In the genomic region with DNA sequence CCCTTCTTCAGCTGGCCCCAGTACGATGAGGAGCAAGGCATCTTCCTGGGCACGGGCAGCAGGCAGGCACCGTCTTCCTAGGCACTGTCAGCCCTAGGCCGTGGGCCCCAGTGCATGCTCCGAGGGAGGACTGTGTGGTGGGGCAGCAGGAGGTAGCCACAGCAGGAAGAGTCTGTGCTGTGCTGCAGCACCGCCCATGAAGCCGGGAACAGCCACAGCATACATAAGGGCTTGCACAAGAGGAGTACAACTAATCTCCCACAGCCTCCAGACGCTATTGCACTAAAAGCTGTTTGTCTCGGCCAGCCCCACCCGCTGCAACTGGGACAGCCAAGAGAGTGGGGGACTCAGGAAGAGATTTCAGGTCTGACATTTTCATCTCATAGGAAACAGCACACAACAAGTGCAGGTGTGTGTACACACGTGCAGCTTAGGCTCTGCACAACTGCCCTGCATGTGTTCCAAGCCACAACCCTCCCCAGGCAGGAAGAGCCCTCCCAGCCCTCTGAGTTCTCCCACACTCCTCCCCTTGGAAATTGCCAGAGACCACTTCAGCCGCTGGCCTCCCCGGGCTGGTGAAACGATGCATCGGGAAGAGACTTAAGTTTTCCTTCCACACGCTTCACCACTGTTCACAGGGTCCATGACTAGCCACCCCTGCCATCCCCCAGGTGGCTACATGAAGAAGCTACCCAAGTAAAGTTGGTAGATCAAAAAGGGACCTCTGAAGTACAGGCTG, we compare ENCODE assay signal across 11 cellular contexts.
DNase-seq lines count a peak whose midpoint lies in the region; ATAC-seq, FAIRE-seq and TF ChIP-seq lines count a peak whose summit lies in the region.
"Had no signal": no experiment of that assay in that cellular context is flagged by ENCODE, and none has a peak within 500 bp of the region (broad histone marks: within the 10 kb centered on the region; RNA-seq: fewer than 3 reads in every experiment).

No MANE protein-coding gene starts in this region.

- peaks cover 6% of the 10 kb centered on the region for H3K79me1 ChIP-seq in H1 (ENCODE audit: low read depth, low read length)

- H2AK5ac ChIP-seq in H1 (ENCODE audit: low read depth, low read length): no peak overlapping the region

- H2AFZ ChIP-seq in H1 (ENCODE audit: low read length) (no peak overlapping the region), SK-N-SH (ENCODE audit: low read depth) (no peak overlapping the region)

- H3K9ac ChIP-seq in H1 (replicated peaks in 1 of 4; ENCODE audit: extremely low read depth in 1 of 4, low read depth in 3 of 4, low read length in 3 of 4) (no peak overlapping the region), mucosa of rectum (ENCODE audit: low read depth in 1 of 2, low read length in 2 of 2) (peak overlapping the region; percentile 45 to 47), SK-N-SH (no peak overlapping the region)

- H4K20me1 ChIP-seq in H1 (replicated peaks in 1 of 2; ENCODE audit: control insufficient read depth in 1 of 2, insufficient read depth in 2 of 2, low read length in 2 of 2) (peaks cover 0 to 4% of the 10 kb centered on the region in 2 experiments), SK-N-SH (ENCODE audit: insufficient read depth) (peaks cover 51% of the 10 kb centered on the region; the same call in 1 of the 2 replicates)

- WGBS in H1 (ENCODE audit: extremely low coverage in 1 of 2, insufficient coverage in 1 of 2, insufficient read length in 1 of 2, insufficient replicate concordance in 2 of 2, low coverage in 1 of 2, low lambda C conversion rate in 2 of 2, missing lambda C conversion rate in 1 of 2), 2 experiments: 90% methylated on average over 16 of the region's 16 CpGs; no CpG with 5 or more reads in 1 of the 2 experiments
- 41 to 49% methylated on average over 11 to 16 of the region's 16 CpGs for WGBS in upper lobe of left lung, 2 donors
- 60% methylated on average over 16 of the region's 16 CpGs for WGBS in SK-N-SH (ENCODE audit: low lambda C conversion rate)

- H3F3A ChIP-seq in SK-N-SH (replicated peaks; ENCODE audit: insufficient read depth): no peaks in the 10 kb centered on the region

- H3K14ac ChIP-seq in H1 (ENCODE audit: insufficient read length): no peak overlapping the region

- DNase-seq in NCI-H345 (lab: John Stamatoyannopoulos, UW): peak; percentile 15
- no peak for DNase-seq in NCI-H345 treated with DMSO at 0.1 percent for 48 hours (lab: John Stamatoyannopoulos, UW; ENCODE audit: unreplicated experiment)
- DNase-seq in H1 (ENCODE audit: low read depth in 1 of 2, low spot score in 2 of 2): peak in 1 of 2 experiments; percentile 40
- peak in 1 of 2 donors; percentile 65 for DNase-seq in upper lobe of left lung
- no peak for DNase-seq in SK-N-SH
- DNase-seq: NCI-H2029 had no signal

- TF ChIP-seq POLR2A in H1 (IDR thresholded peaks at IDR 0.05; ENCODE audit: control extremely low read depth in 1 of 2, low read depth in 2 of 2, low read length in 2 of 2): no peak
- no peak for TF ChIP-seq POLR2A in upper lobe of left lung (IDR thresholded peaks at IDR 0.05)

- H3K27ac ChIP-seq in H1 (ENCODE audit: low read depth, low read length) (no peak overlapping the region), mucosa of rectum (ENCODE audit: low read depth in 2 of 2, low read length in 2 of 2) (peak overlapping the region; percentile 74 to 78), upper lobe of left lung (peak overlapping the region; percentile 58 to 81 (median 72)), SK-N-SH (ENCODE audit: low read depth in 2 of 2, low read length in 1 of 2) (no peak overlapping the region)
- H3K27ac ChIP-seq: neutrophil had no signal

- H3K36me3 ChIP-seq in H1 (ENCODE audit: control insufficient read depth in 2 of 4, insufficient read depth in 4 of 4, low read length in 3 of 4) (peaks cover 0 to 3% (median under 1%) of the 10 kb centered on the region in 4 experiments; a peak in 2 of 8 replicates), mucosa of rectum (ENCODE audit: control insufficient read depth in 2 of 2, insufficient read depth in 2 of 2, low read length in 2 of 2) (no peaks in the 10 kb centered on the region), upper lobe of left lung (peaks cover 0 to 6% (median 0%) of the 10 kb centered on the region in 4 donors), SK-N-SH (replicated peaks in 1 of 2; ENCODE audit: control insufficient read depth in 1 of 2, insufficient read depth in 2 of 2, low read length in 1 of 2) (peaks cover 0 to 7% of the 10 kb centered on the region in 2 experiments)
- H3K36me3 ChIP-seq: neutrophil had no signal

- FAIRE-seq in H1 (lab: Jason Lieb, UNC): no peak
- FAIRE-seq: A204.1 had no signal

- ATAC-seq in upper lobe of left lung (ENCODE audit: low FRiP score in 2 of 2): peak; percentile 59 to 85
- ATAC-seq in HG02759 (IDR thresholded peaks at IDR 0.05; ENCODE audit: unreplicated experiment): no peak
- ATAC-seq in GM21786 (IDR thresholded peaks at IDR 0.05; ENCODE audit: unreplicated experiment): no peak

- TF ChIP-seq RAD21 in H1 (IDR thresholded peaks at IDR 0.05 in 1 of 2, conservative IDR thresholded peaks at IDR 0.05 in 1 of 2; ENCODE audit: low read depth in 2 of 2, low read length in 2 of 2) (no peak), SK-N-SH (IDR thresholded peaks at IDR 0.05; ENCODE audit: low read length) (no peak)

- H3K27me3 ChIP-seq in H1 (replicated peaks in 1 of 4; ENCODE audit: control insufficient read depth in 3 of 4, extremely low read depth in 1 of 4, insufficient read depth in 3 of 4, low read length in 3 of 4) (no peaks in the 10 kb centered on the region), mucosa of rectum (ENCODE audit: control insufficient read depth in 2 of 2, insufficient read depth in 2 of 2, low read length in 2 of 2) (no peaks in the 10 kb centered on the region), upper lobe of left lung (no peaks in the 10 kb centered on the region), SK-N-SH (ENCODE audit: insufficient read depth) (no peaks in the 10 kb centered on the region)
- H3K27me3 ChIP-seq: neutrophil had no signal

- no peak overlapping the region for H4K91ac ChIP-seq in H1 (replicated peaks; ENCODE audit: insufficient read length, low read length)

- H2BK15ac ChIP-seq in H1 (ENCODE audit: low read length): no peak overlapping the region

- no peaks in the 10 kb centered on the region; a peak in 1 of 7 replicates for H3K4me1 ChIP-seq in H1 (replicated peaks in 1 of 4; ENCODE audit: control insufficient read depth in 3 of 4, insufficient read depth in 4 of 4, low read length in 3 of 4)
- peaks cover 4 to 11% of the 10 kb centered on the region in 2 donors for H3K4me1 ChIP-seq in mucosa of rectum (ENCODE audit: control insufficient read depth in 2 of 2, insufficient read depth in 2 of 2, low read length in 2 of 2)
- H3K4me1 ChIP-seq in upper lobe of left lung: peaks cover 45 to 50% (median 48%) of the 10 kb centered on the region in 4 donors
- peaks cover 0 to 12% of the 10 kb centered on the region in 2 experiments; a peak in 1 of 4 replicates for H3K4me1 ChIP-seq in SK-N-SH (ENCODE audit: control insufficient read depth in 1 of 2, insufficient read depth in 2 of 2, low read depth in 1 of 2, low read length in 1 of 2)

- H3K23ac ChIP-seq in H1 (ENCODE audit: insufficient read length): no peak overlapping the region

- H2BK5ac ChIP-seq in H1 (ENCODE audit: low read depth, low read length): no peak overlapping the region; the same call in 1 of the 2 replicates

- POLR2A ChIA-PET in H1 (lab: Charles Lee; ENCODE audit: partially characterized antibody) (interaction anchor here (0.6 kb wide), 1 partner anchor 47 kb away, joined by 3 read pairs; no protein-coding TSS in a partner anchor), SK-N-SH (lab: Yijun Ruan, JAX) (no interaction called here)

- no peaks in the 10 kb centered on the region for H3K9me3 ChIP-seq in H1 (ENCODE audit: insufficient read depth in 2 of 2, low read depth in 1 of 2, low read length in 1 of 2)
- no peaks in the 10 kb centered on the region for H3K9me3 ChIP-seq in mucosa of rectum (ENCODE audit: control insufficient read depth in 2 of 2, low read length in 2 of 2)
- no peaks in the 10 kb centered on the region for H3K9me3 ChIP-seq in upper lobe of left lung
- no peaks in the 10 kb centered on the region for H3K9me3 ChIP-seq in SK-N-SH
- H3K9me3 ChIP-seq: neutrophil had no signal

- H2BK20ac ChIP-seq in H1 (ENCODE audit: low read length): no peak overlapping the region

- no peak overlapping the region for H4K5ac ChIP-seq in H1 (ENCODE audit: insufficient read length, low read depth, low read length)

- H3K56ac ChIP-seq in H1 (replicated peaks; ENCODE audit: insufficient read length, low read depth, low read length): no peak overlapping the region

- CTCF ChIA-PET in H1 (lab: Charles Lee; ENCODE audit: partially characterized antibody): interaction anchor here (0.6 to 1.9 kb wide), 6 partner anchors 9 to 341 kb away, joined by 3 to 5 read pairs (median 4); no protein-coding TSS in a partner anchor
- CTCF ChIA-PET in SK-N-SH (lab: Yijun Ruan, JAX): interaction anchor here (0.9 to 2.6 kb wide), 9 partner anchors 8 to 448 kb away, joined by 3 to 14 read pairs (median 4); no protein-coding TSS in a partner anchor

- H3K23me2 ChIP-seq in H1 (ENCODE audit: low read depth, low read length): no peaks in the 10 kb centered on the region

- peak overlapping the region; percentile 27; the same call in 1 of the 2 replicates for H3K18ac ChIP-seq in H1 (ENCODE audit: extremely low read depth, low read length)

- no peak overlapping the region for H2BK12ac ChIP-seq in H1 (ENCODE audit: low read depth, low read length)

- H3K4me2 ChIP-seq in H1 (ENCODE audit: insufficient read depth in 1 of 2, low read depth in 2 of 2, low read length in 2 of 2): no peak overlapping the region
- H3K4me2 ChIP-seq in SK-N-SH: no peak overlapping the region

- no peak for TF ChIP-seq CTCF in H1 (IDR thresholded peaks at IDR 0.05; ENCODE audit: control extremely low read depth in 1 of 3, insufficient read depth in 1 of 3, low read depth in 1 of 3, low read length in 3 of 3)
- TF ChIP-seq CTCF in upper lobe of left lung (IDR thresholded peaks at IDR 0.05): no peak
- no peak for TF ChIP-seq CTCF in SK-N-SH (IDR thresholded peaks at IDR 0.05)

- 0 out of 2 replicates have a peak overlapping the region, but pooled peaks have one; percentile 18 for H4K8ac ChIP-seq in H1 (ENCODE audit: extremely low read depth, insufficient read depth, low read length)

- H3K9me2 ChIP-seq in SK-N-SH: no peaks in the 10 kb centered on the region

- H3K4ac ChIP-seq in H1 (replicated peaks; ENCODE audit: insufficient read length, low read depth, low read length): no peak overlapping the region

- H3K4me3 ChIP-seq in H1 (ENCODE audit: extremely low read depth in 1 of 4, insufficient read depth in 2 of 4, low read depth in 3 of 4, low read length in 4 of 4): no peak overlapping the region
- H3K4me3 ChIP-seq in mucosa of rectum (ENCODE audit: low read length in 2 of 2): no peak overlapping the region
- H3K4me3 ChIP-seq in upper lobe of left lung: no peak overlapping the region
- H3K4me3 ChIP-seq in SK-N-SH (ENCODE audit: low read depth in 2 of 2, low read length in 1 of 2): no peak overlapping the region

- H2BK120ac ChIP-seq in H1 (replicated peaks; ENCODE audit: low read depth, low read length): no peak overlapping the region

- H3K79me2 ChIP-seq in H1 (ENCODE audit: control insufficient read depth in 1 of 2, insufficient read depth in 2 of 2, low read length in 2 of 2) (no peaks in the 10 kb centered on the region), SK-N-SH (ENCODE audit: insufficient read depth) (peaks cover 2% of the 10 kb centered on the region)

- TF ChIP-seq EP300 in H1 (IDR thresholded peaks at IDR 0.05; ENCODE audit: borderline replicate concordance in 1 of 2, low read depth in 2 of 2, low read length in 2 of 2): no peak
- TF ChIP-seq EP300 in upper lobe of left lung (IDR thresholded peaks at IDR 0.05): peak in 1 of 4 donors; percentile 33
- no peak for TF ChIP-seq EP300 in SK-N-SH (IDR thresholded peaks at IDR 0.05; ENCODE audit: borderline replicate concordance in 1 of 2, low read depth in 1 of 2, low read length in 1 of 2)

Comparison
In these comparisons a context has a peak if more than half of its experiments do, and no peak if none do; other contexts are left out.
1. H3K27ac ChIP-seq: peak in mucosa of rectum (2 of 2) and upper lobe of left lung (4 of 4); none in H1 (single experiment) and SK-N-SH (0 of 2).
2. H3K9ac ChIP-seq: peak in mucosa of rectum (2 of 2); none in H1 (0 of 4) and SK-N-SH (single experiment).
3. ATAC-seq: peak in upper lobe of left lung (2 of 2); none in HG02759 (single experiment) and GM21786 (single experiment).